ENCODE assay signal across 27 cellular contexts in genomic region chr22:41891407-41891806, GRCh38. TPM values are rescaled to one million over a fixed set of nuclear protein-coding genes. Genes with fewer than 3 reads are reported as not detected.
"Had no signal": no experiment of that assay in that cellular context is flagged by ENCODE, and none has a peak within 500 bp of the region (broad histone marks: within the 10 kb centered on the region; RNA-seq: fewer than 3 reads in every experiment).

No MANE protein-coding gene starts in this region.

- FAIRE-seq: endothelial cell of umbilical vein, islet of Langerhans had no signal

- H3K4me1 Mint-ChIP-seq: activated CD4-positive, alpha-beta memory T cell treated with anti-CD3 and anti-CD28 coated beads, Interleukin-2, amount 10 ng/mL, durations not matched to agents 7 days and 5 days; activated naive CD4-positive, alpha-beta T cell treated with anti-CD3 and anti-CD28 coated beads, Interleukin-2, amount 10 ng/mL, durations not matched to agents 7 days and 5 days had no signal

- H3K27ac ChIP-seq: body of pancreas, left lung, parathyroid adenoma, thoracic aorta, upper lobe of left lung had no signal

- H3K9me3 ChIP-seq: body of pancreas, left lung, thoracic aorta, upper lobe of left lung had no signal

- H3K27me3 Mint-ChIP-seq: activated CD4-positive, alpha-beta memory T cell treated with anti-CD3 and anti-CD28 coated beads, Interleukin-2, amount 10 ng/mL, durations not matched to agents 7 days and 5 days; activated naive CD4-positive, alpha-beta T cell treated with anti-CD3 and anti-CD28 coated beads, Interleukin-2, amount 10 ng/mL, durations not matched to agents 7 days and 5 days had no signal

- ATAC-seq: body of pancreas, esophagus mucosa, left lung, sciatic nerve had no signal

- H3K27ac Mint-ChIP-seq: activated CD4-positive, alpha-beta memory T cell treated with anti-CD3 and anti-CD28 coated beads, Interleukin-2, amount 10 ng/mL, durations not matched to agents 7 days and 5 days; activated naive CD4-positive, alpha-beta T cell treated with anti-CD3 and anti-CD28 coated beads, Interleukin-2, amount 10 ng/mL, durations not matched to agents 7 days and 5 days; nephron; T-helper 1 cell treated with Interleukin-12 subunit alpha and Interleukin-12 subunit beta and Interleukin-4 antibody, amounts not matched to agents 30 μg/mL and 1 μg/mL, for 36 hours had no signal

- H3K4me1 ChIP-seq: body of pancreas, left lung, parathyroid adenoma, upper lobe of left lung had no signal

- H3K27me3 ChIP-seq: body of pancreas, left lung, upper lobe of left lung had no signal

- H3K4me3 ChIP-seq: body of pancreas, left lung, smooth muscle cell, thoracic aorta, upper lobe of left lung had no signal

- DNase-seq: activated CD4-positive, alpha-beta memory T cell treated with anti-CD3 and anti-CD28 coated beads, Interleukin-2, amount 10 ng/mL, durations not matched to agents 7 days and 5 days; activated CD4-positive, alpha-beta T cell treated with anti-CD3 and anti-CD28 coated beads for 48 hours; activated CD4-positive, CD25-positive, alpha-beta regulatory T cell; activated effector memory CD4-positive, alpha-beta T cell treated with anti-CD3 and anti-CD28 coated beads, Interleukin-2, amount 50 U/mL, for 16 hours; activated naive CD4-positive, alpha-beta T cell treated with anti-CD3 and anti-CD28 coated beads, Interleukin-2, amount 10 ng/mL, durations not matched to agents 7 days and 5 days; anterior cingulate cortex; body of pancreas; central memory CD4-positive, alpha-beta T cell; dermis blood vessel endothelial cell; effector CD8-positive, alpha-beta T cell; foreskin melanocyte; glutamatergic neuron; left lung; mammary epithelial cell; stimulated activated CD4-positive, alpha-beta T cell treated with anti-CD3 and anti-CD28 coated beads, Interleukin-15, amount 100 ng/mL, for 24 hours; stimulated activated naive CD4-positive, alpha-beta T cell; T1000 had no signal

- H3K9ac ChIP-seq: parathyroid adenoma had no signal

- H3K4me3 Mint-ChIP-seq: activated CD4-positive, alpha-beta memory T cell treated with anti-CD3 and anti-CD28 coated beads, Interleukin-2, amount 10 ng/mL, durations not matched to agents 7 days and 5 days; activated naive CD4-positive, alpha-beta T cell treated with anti-CD3 and anti-CD28 coated beads, Interleukin-2, amount 10 ng/mL, durations not matched to agents 7 days and 5 days; nephron; T-helper 1 cell treated with Interleukin-12 subunit alpha and Interleukin-12 subunit beta and Interleukin-4 antibody, amounts not matched to agents 30 μg/mL and 1 μg/mL, for 36 hours had no signal

- H3K9me3 Mint-ChIP-seq: activated CD4-positive, alpha-beta memory T cell treated with anti-CD3 and anti-CD28 coated beads, Interleukin-2, amount 10 ng/mL, durations not matched to agents 7 days and 5 days; activated naive CD4-positive, alpha-beta T cell treated with anti-CD3 and anti-CD28 coated beads, Interleukin-2, amount 10 ng/mL, durations not matched to agents 7 days and 5 days; nephron; T-helper 1 cell treated with Interleukin-12 subunit alpha and Interleukin-12 subunit beta and Interleukin-4 antibody, amounts not matched to agents 30 μg/mL and 1 μg/mL, for 36 hours had no signal

RNA-seq across cellular contexts. Expression of gene SHISA8, which starts 23.5 kb away (rescaled TPM):
- total RNA-seq: activated CD4-positive, alpha-beta memory T cell treated with anti-CD3 and anti-CD28 coated beads, Interleukin-2, amount 10 ng/mL, durations not matched to agents 7 days and 5 days; body of pancreas; dermis blood vessel endothelial cell; endothelial cell of umbilical vein; left lung; mammary epithelial cell; smooth muscle cell; thoracic aorta had no signal
- polyA plus RNA-seq: endothelial cell of umbilical vein, mammary epithelial cell had no signal

RNA-seq across cellular contexts. Expression of gene TNFRSF13C, which starts 35.2 kb away (rescaled TPM):
- total RNA-seq: body of pancreas, dermis blood vessel endothelial cell, smooth muscle cell, thoracic aorta had no signal

RNA-seq across cellular contexts. Expression of gene CENPM, which starts 55.5 kb away (rescaled TPM):
- total RNA-seq: body of pancreas, sciatic nerve, thoracic aorta had no signal
